In the genomic region with DNA sequence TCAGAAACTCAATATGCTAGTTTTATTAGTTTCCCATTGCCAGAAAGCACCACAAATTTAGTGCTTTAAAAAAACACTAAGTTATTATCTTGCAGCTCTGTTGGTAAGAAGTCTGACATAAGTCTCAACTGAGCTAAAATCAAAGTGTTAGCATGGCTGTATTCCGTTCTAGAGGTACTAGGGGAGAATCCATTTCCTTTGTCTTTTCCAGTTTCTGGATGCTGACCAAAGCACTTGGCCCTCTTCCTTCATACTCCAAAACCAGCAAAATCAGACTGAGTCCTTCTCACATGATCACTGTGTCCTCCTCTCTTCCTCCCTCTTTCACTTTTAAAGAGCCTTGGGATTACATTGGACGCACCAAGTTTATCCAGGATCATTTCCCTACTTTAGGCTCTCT, we compare ENCODE assay signal across 24 cellular contexts. TPM values are rescaled to one million over a fixed set of nuclear protein-coding genes. Genes with fewer than 3 reads are reported as not detected.
"Had no signal": no experiment of that assay in that cellular context is flagged by ENCODE, and none has a peak within 500 bp of the region (broad histone marks: within the 10 kb centered on the region; RNA-seq: fewer than 3 reads in every experiment).

No MANE protein-coding gene starts in this region.

- H3K4me3 ChIP-seq: breast epithelium, SJSA1 had no signal

- H3K9me3 ChIP-seq: breast epithelium had no signal

- H3K9me3 Mint-ChIP-seq: WTC11 had no signal

- H3K4me3 Mint-ChIP-seq: activated CD8-positive, alpha-beta T cell treated with anti-CD3 and anti-CD28 coated beads, Interleukin-2, amount 10 ng/mL, durations not matched to agents 7 days and 5 days; activated naive CD4-positive, alpha-beta T cell treated with anti-CD3 and anti-CD28 coated beads, Interleukin-2, amount 50 U/mL, for 24 hours; activated T-cell treated with anti-CD3 and anti-CD28 coated beads, Interleukin-2, amount 50 U/mL, for 24 hours; activated T-helper 1 cell treated with anti-CD3 and anti-CD28 coated beads, Interleukin-12 subunit alpha, Interleukin-12 subunit beta, Interleukin-2, Interleukin-4 antibody, amounts not matched to agents 30 ng/mL and 10 ng/mL and 1 ng/mL, durations not matched to agents 14 hours and 24 hours and 36 hours; T-helper 1 cell treated with Interleukin-12 subunit alpha and Interleukin-12 subunit beta and Interleukin-4 antibody, amounts not matched to agents 30 μg/mL and 1 μg/mL, for 36 hours; WTC11 had no signal

- H3K27me3 ChIP-seq: breast epithelium, SJSA1 had no signal

- H3K36me3 ChIP-seq: breast epithelium, SJSA1 had no signal

- H3K27ac ChIP-seq: breast epithelium, SJSA1 had no signal

- DNase-seq: activated CD4-positive, alpha-beta T cell treated with anti-CD3 and anti-CD28 coated beads for 48 hours; activated CD4-positive, alpha-beta T cell treated with anti-CD3 and anti-CD28 coated beads, Interleukin-2, amount 50 U/mL, for 4 hours; activated CD4-positive, CD25-positive, alpha-beta regulatory T cell treated with anti-CD3 and anti-CD28 coated beads, Interleukin-2, amount 50 U/mL, for 72 hours; activated CD8-positive, alpha-beta T cell treated with anti-CD3 and anti-CD28 coated beads, Interleukin-2, amount 10 ng/mL, durations not matched to agents 7 days and 5 days; activated effector memory CD4-positive, alpha-beta T cell treated with Interleukin-2 at 50 U/mL for 16 hours; activated naive CD4-positive, alpha-beta T cell; activated T-cell treated with anti-CD3 and anti-CD28 coated beads, Interleukin-2, amount 50 U/mL, for 24 hours; aorta; Kasumi-1; KBM-7; NCI-H1048; NCI-H146; NCI-H187 treated with DMSO at 0.1 percent for 48 hours; NCI-H524 treated with DMSO at 0.1 percent for 48 hours; NCI-H748 treated with DMSO at 0.1 percent for 48 hours; NK-92 treated with Interleukin-12 subunit alpha and Interleukin-12 subunit beta, amount 100 ng/mL, for 24 hours; SHP77 had no signal

- H3K27me3 Mint-ChIP-seq: activated naive CD4-positive, alpha-beta T cell treated with anti-CD3 and anti-CD28 coated beads, Interleukin-2, amount 50 U/mL, for 24 hours; activated T-cell treated with anti-CD3 and anti-CD28 coated beads, Interleukin-2, amount 50 U/mL, for 24 hours had no signal

- ATAC-seq: activated CD8-positive, alpha-beta T cell treated with anti-CD3 and anti-CD28 coated beads, Interleukin-2, amount 10 ng/mL, durations not matched to agents 7 days and 5 days; SK-N-SH treated with all-trans-retinoic acid at 6 μM for 48 hours; WTC11 had no signal

- H3K36me3 Mint-ChIP-seq: activated naive CD4-positive, alpha-beta T cell treated with anti-CD3 and anti-CD28 coated beads, Interleukin-2, amount 50 U/mL, for 24 hours; WTC11 had no signal

- H3K4me1 Mint-ChIP-seq: activated naive CD4-positive, alpha-beta T cell treated with anti-CD3 and anti-CD28 coated beads, Interleukin-2, amount 50 U/mL, for 24 hours; WTC11 had no signal

- H3K27ac Mint-ChIP-seq: activated CD8-positive, alpha-beta T cell treated with anti-CD3 and anti-CD28 coated beads, Interleukin-2, amount 10 ng/mL, durations not matched to agents 7 days and 5 days; activated naive CD4-positive, alpha-beta T cell treated with anti-CD3 and anti-CD28 coated beads, Interleukin-2, amount 50 U/mL, for 24 hours; activated T-cell treated with anti-CD3 and anti-CD28 coated beads, Interleukin-2, amount 50 U/mL, for 24 hours; activated T-helper 1 cell treated with anti-CD3 and anti-CD28 coated beads, Interleukin-12 subunit alpha, Interleukin-12 subunit beta, Interleukin-2, Interleukin-4 antibody, amounts not matched to agents 30 ng/mL and 10 ng/mL and 1 ng/mL, durations not matched to agents 14 hours and 24 hours and 36 hours; T-helper 1 cell treated with Interleukin-12 subunit alpha and Interleukin-12 subunit beta and Interleukin-4 antibody, amounts not matched to agents 30 μg/mL and 1 μg/mL, for 36 hours; WTC11 had no signal

- H3K4me1 ChIP-seq: breast epithelium, SJSA1 had no signal

RNA-seq across cellular contexts. Expression of a gene that starts 9.5 kb away (rescaled TPM):
- total RNA-seq: activated CD8-positive, alpha-beta T cell treated with anti-CD3 and anti-CD28 coated beads, Interleukin-2, amount 10 ng/mL, durations not matched to agents 7 days and 5 days; activated T-helper 1 cell treated with anti-CD3 and anti-CD28 coated beads, Interleukin-12 subunit alpha, Interleukin-12 subunit beta, Interleukin-2, Interleukin-4 antibody, amounts not matched to agents 30 ng/mL and 10 ng/mL and 1 ng/mL, durations not matched to agents 14 hours and 24 hours and 36 hours; aorta; breast epithelium; SJSA1 had no signal
- polyA plus RNA-seq: aorta had no signal
